8 cellular contexts compared by ENCODE assay signal in the genomic region with DNA sequence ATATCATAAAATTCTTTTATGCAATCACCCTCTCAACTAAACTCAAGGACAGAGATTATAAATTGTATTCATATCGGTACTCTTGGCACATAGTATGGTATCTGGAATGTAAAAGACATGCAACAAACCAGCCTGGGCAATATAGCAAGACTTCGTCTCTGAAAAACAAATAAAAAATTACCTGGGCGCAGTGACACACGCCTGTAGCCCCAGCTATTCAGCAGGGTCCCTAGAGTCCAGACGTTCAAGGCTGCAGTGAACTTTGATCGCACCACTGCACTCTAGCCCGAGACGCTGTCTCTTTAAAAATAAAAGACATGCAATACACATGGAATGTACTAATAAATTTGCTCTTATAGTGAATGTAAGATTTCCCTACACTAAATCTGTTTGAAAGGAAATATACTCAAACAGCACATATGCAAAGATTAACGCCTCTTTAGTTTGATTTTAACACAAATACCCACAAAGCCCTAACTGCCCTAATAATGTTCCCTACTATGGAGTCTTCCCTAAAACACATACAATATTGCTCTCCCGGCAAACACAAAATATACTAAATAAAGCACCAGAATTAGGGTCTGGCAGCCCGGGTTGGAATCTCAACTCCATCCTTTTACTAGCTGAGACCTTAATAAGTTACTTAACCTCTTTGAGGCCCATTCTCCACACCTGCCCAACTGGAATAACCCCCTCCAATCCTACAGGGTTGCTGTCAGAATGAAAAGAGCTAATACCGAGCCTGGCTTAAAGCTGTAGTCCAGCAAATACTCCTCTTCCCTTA. TPM values are rescaled to one million over a fixed set of nuclear protein-coding genes. Genes with fewer than 3 reads are reported as not detected.
DNase-seq lines count a peak whose midpoint lies in the region; ATAC-seq and TF ChIP-seq lines count a peak whose summit lies in the region.

No MANE protein-coding gene starts in this region.

- peaks cover 0 to 27% (median 5%) of the 10 kb centered on the region in 3 donors for H3K4me1 ChIP-seq in gastroesophageal sphincter
- peaks cover 6% of the 10 kb centered on the region for H3K4me1 ChIP-seq in smooth muscle cell (ENCODE audit: low read depth)

- 55 to 67% methylated on average over 10 to 12 of the region's 12 CpGs for WGBS in gastroesophageal sphincter (ENCODE audit: low coverage in 1 of 2), 2 donors
- WGBS in smooth muscle cell (ENCODE audit: low lambda C conversion rate) = 78% methylated on average over 12 of the region's 12 CpGs

- H3K36me3 Mint-ChIP-seq in T-cell = peaks cover 7% of the 10 kb centered on the region

- H3K79me2 ChIP-seq in smooth muscle cell (ENCODE audit: low read depth) = no peaks in the 10 kb centered on the region

- no peak for ATAC-seq in T-cell (replicated peaks in 1 of 4)
- no peak for ATAC-seq in gastroesophageal sphincter

- no peak for TF ChIP-seq EP300 in gastroesophageal sphincter (IDR thresholded peaks at IDR 0.05)

- H3K27me3 ChIP-seq in gastroesophageal sphincter = no peaks in the 10 kb centered on the region
- peaks cover 12% of the 10 kb centered on the region for H3K27me3 ChIP-seq in smooth muscle cell (ENCODE audit: low read depth)

- POLR2A ChIA-PET in T-cell (lab: Charles Lee) = no interaction called here

- H2AFZ ChIP-seq in smooth muscle cell (ENCODE audit: low read depth) = peak overlapping the region; percentile 97

- peaks cover 5% of the 10 kb centered on the region for H3F3A ChIP-seq in smooth muscle cell (ENCODE audit: low read depth)

- TF ChIP-seq CTCF in gastroesophageal sphincter (IDR thresholded peaks at IDR 0.05) (no peak), smooth muscle cell (IDR thresholded peaks at IDR 0.05; ENCODE audit: borderline replicate concordance, insufficient read depth, poor library complexity, severe bottlenecking) (no peak)

- no peak for TF ChIP-seq POLR2A in gastroesophageal sphincter (IDR thresholded peaks at IDR 0.05)

- CTCF ChIA-PET in T-cell (lab: Charles Lee) = interaction anchor here (0.6 to 1.7 kb wide), 4 partner anchors 10 to 197 kb away, joined by 4 to 6 read pairs (median 5); partner anchors contain the start of gene MAP2K6 (in 1 of the 2)

- DNase-seq in DMS53 (lab: John Stamatoyannopoulos, UW) = peak; percentile 60
- DNase-seq in DMS53 treated with DMSO at 0.1 percent for 48 hours (lab: John Stamatoyannopoulos, UW; ENCODE audit: unreplicated experiment) = no peak
- DNase-seq in T-cell = no peak
- no peak for DNase-seq in smooth muscle cell (lab: John Stamatoyannopoulos, UW; ENCODE audit: unreplicated experiment)
- no peak for DNase-seq in NCI-H2227 (lab: John Stamatoyannopoulos, UW; ENCODE audit: unreplicated experiment)
- no peak for DNase-seq in epidermal melanocyte (ENCODE audit: insufficient read length, low spot score)
- no peak for DNase-seq in NCI-H69 (lab: John Stamatoyannopoulos, UW)

- peaks cover 1 to 7% of the 10 kb centered on the region in 2 donors for H3K27me3 Mint-ChIP-seq in T-cell

- H3K9ac ChIP-seq in smooth muscle cell (ENCODE audit: low read depth) = peak overlapping the region; percentile 79

- H3K36me3 ChIP-seq in gastroesophageal sphincter (no peaks in the 10 kb centered on the region), smooth muscle cell (ENCODE audit: low read depth) (no peaks in the 10 kb centered on the region)

- H3K4me3 ChIP-seq in gastroesophageal sphincter = peak overlapping the region; percentile 75 to 85
- peak overlapping the region; percentile 86 for H3K4me3 ChIP-seq in smooth muscle cell

- H3K27ac ChIP-seq in gastroesophageal sphincter (peak overlapping the region; percentile 76 to 95 (median 89)), smooth muscle cell (ENCODE audit: low read depth) (no peak overlapping the region)

- H3K4me1 Mint-ChIP-seq in T-cell = peaks cover 30 to 38% (median 34%) of the 10 kb centered on the region in 3 donors

- H3K27ac Mint-ChIP-seq in T-cell = peak overlapping the region; percentile 57 to 78

- H3K4me3 Mint-ChIP-seq in T-cell = peak overlapping the region; percentile 92 to 95 (median 94)

- H3K4me2 ChIP-seq in smooth muscle cell = peak overlapping the region; percentile 95

- H4K20me1 ChIP-seq in smooth muscle cell (ENCODE audit: low read depth) = no peaks in the 10 kb centered on the region

- no peaks in the 10 kb centered on the region for H3K9me3 Mint-ChIP-seq in T-cell

- H3K9me3 ChIP-seq in gastroesophageal sphincter (no peaks in the 10 kb centered on the region), smooth muscle cell (replicated peaks; ENCODE audit: low read depth) (no peaks in the 10 kb centered on the region)

RNA-seq across cellular contexts. Expression of gene ABCA5, which starts 1.2 kb away (rescaled TPM):
- total RNA-seq in T-cell = 10 to 100 TPM; 31.9 to 45.2 (median 42.7) TPM
- total RNA-seq in gastroesophageal sphincter = 10 to 100 TPM in 3 of 4 donors, 1 to 10 TPM in 1; 9.4 to 42.0 (median 22.0) TPM
- 11.3 and 16.0 TPM in 2 replicates for total RNA-seq in smooth muscle cell
- 2.2 TPM in 2 replicates for polyA plus RNA-seq in smooth muscle cell
